In genomic region chr1:235619149-235619548, GRCh38 we compare ENCODE assay signal across 1 cellular context. TPM values are rescaled to one million over a fixed set of nuclear protein-coding genes. Genes with fewer than 3 reads are reported as not detected.
"Had no signal": no experiment of that assay in that cellular context is flagged by ENCODE, and none has a peak within 500 bp of the region (broad histone marks: within the 10 kb centered on the region; RNA-seq: fewer than 3 reads in every experiment).

No MANE protein-coding gene starts in this region.

RNA-seq across cellular contexts. Expression of gene GNG4, which starts 30.4 kb away (rescaled TPM):
- total RNA-seq: Right ventricle myocardium superior had no signal
